8 cellular contexts compared by ENCODE assay signal in genomic region chr15:97904196-97904572, GRCh38. TPM values are rescaled to one million over a fixed set of nuclear protein-coding genes. Genes with fewer than 3 reads are reported as not detected.
A peak's percentile ranks its signal among the peaks of the same experiment; 100 is the strongest.
DNase-seq lines count a peak whose midpoint lies in the region; ATAC-seq and TF ChIP-seq lines count a peak whose summit lies in the region.

No MANE protein-coding gene starts in this region.

- H3K36me3 ChIP-seq in colonic mucosa: no peaks in the 10 kb centered on the region

- DNase-seq in DMS114 treated with DMSO at 0.1 percent for 48 hours (lab: John Stamatoyannopoulos, UW; ENCODE audit: unreplicated experiment) (peak; percentile 6), HK-2 (ENCODE audit: unreplicated experiment) (peak; percentile 59), colonic mucosa (peak; percentile 77), left lobe of liver (ENCODE audit: low spot score) (peak; percentile 66), stromal cell of bone marrow (ENCODE audit: low read depth) (peak; percentile 40), SIG-M5 treated with dmso at 0.1 percent for 504 hours (lab: John Stamatoyannopoulos, UW; ENCODE audit: unreplicated experiment) (no peak), NCI-H1048 (lab: John Stamatoyannopoulos, UW) (no peak)

- no peaks in the 10 kb centered on the region for H3K4me1 ChIP-seq in colonic mucosa

- peak; percentile 99 for ATAC-seq in left lobe of liver

- no peak overlapping the region for H3K9ac ChIP-seq in colonic mucosa (ENCODE audit: low read depth in 2 of 2, low read length in 2 of 2)

- peak; percentile 69 for TF ChIP-seq CTCF in colonic mucosa (IDR thresholded peaks at IDR 0.05)

- no peak overlapping the region for H3K4me3 ChIP-seq in colonic mucosa

- no peaks in the 10 kb centered on the region for H3K9me3 ChIP-seq in colonic mucosa

- H3K27me3 ChIP-seq in colonic mucosa: no peaks in the 10 kb centered on the region

- H3K27ac ChIP-seq in colonic mucosa: no peak overlapping the region

- intact Hi-C loops in colonic mucosa (cut with DNase I): loop anchor here (10.0 kb wide), 1 partner anchor 521 kb away; no protein-coding TSS in a partner anchor

TF ChIP-seq in PFSK-1, 5 proteins besides CTCF, POLR2A, EP300 and RAD21:
- no peak for TF ChIP-seq SIN3A (IDR thresholded peaks at IDR 0.05; ENCODE audit: borderline replicate concordance, insufficient read depth, low read length)
- peak; percentile 35 for TF ChIP-seq FOXP2 (optimal IDR thresholded peaks at IDR 0.05; ENCODE audit: borderline replicate concordance, extremely low read depth, extremely low read length, insufficient read depth)
- TF ChIP-seq TAF1 (IDR thresholded peaks at IDR 0.05; ENCODE audit: borderline replicate concordance, insufficient read depth, low read length): no peak

RNA-seq across cellular contexts. Expression of gene ARRDC4, which starts 56.3 kb away (rescaled TPM):
- not detected for polyA plus RNA-seq in PFSK-1 (2012; ENCODE audit: insufficient read length, low read depth)
- total RNA-seq in colonic mucosa (10 to 100 TPM; 23.4 to 73.9 TPM), left lobe of liver (5.1 TPM)

Comparison
In these comparisons a context has a peak if more than half of its experiments do, and no peak if none do; other contexts are left out.
1. DNase-seq: peak in DMS114 treated with DMSO at 0.1 percent for 48 hours (single experiment), HK-2 (single experiment), colonic mucosa (single experiment), left lobe of liver (single experiment) and stromal cell of bone marrow (single experiment); none in SIG-M5 treated with dmso at 0.1 percent for 504 hours (single experiment) and NCI-H1048 (single experiment).